29 cellular contexts compared by ENCODE assay signal in the genomic region with DNA sequence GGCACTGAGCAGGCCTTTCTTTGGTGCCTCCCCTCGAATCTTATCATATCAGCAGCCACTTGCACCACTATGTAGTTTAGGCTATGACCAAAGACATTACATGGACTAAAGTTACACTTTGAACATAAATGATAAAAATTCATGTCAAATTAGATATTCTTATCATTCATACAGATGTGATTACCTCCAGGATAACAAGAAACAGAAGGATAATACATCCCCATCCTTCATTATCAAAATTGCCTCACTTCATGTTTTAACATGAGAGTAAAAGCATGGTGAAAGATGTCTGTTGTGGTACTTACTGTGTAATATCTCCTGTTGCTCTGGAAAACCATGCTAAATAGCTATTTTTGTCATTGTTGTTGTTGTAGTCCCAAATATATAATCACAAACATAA.
"Had no signal": no experiment of that assay in that cellular context is flagged by ENCODE, and none has a peak within 500 bp of the region (broad histone marks: within the 10 kb centered on the region; RNA-seq: fewer than 3 reads in every experiment).

No MANE protein-coding gene starts in this region.

- H3K4me1 Mint-ChIP-seq: stimulated activated effector memory CD8-positive, alpha-beta T cell treated with anti-CD3 and anti-CD28 coated beads, Interleukin-12 subunit alpha, Interleukin-12 subunit beta, amount 100 ng/mL, for 72 hours; stimulated activated memory B cell treated with anti-CD40 and anti-IgM and Interleukin-4, amounts not matched to agents 10 μg/mL and 1 μg/mL and 100 μg/mL, for 72 hours; stimulated activated naive B cell treated with anti-CD40 and anti-IgM and Interleukin-4, amounts not matched to agents 10 μg/mL and 1 μg/mL and 100 μg/mL, for 72 hours; stimulated activated naive CD8-positive, alpha-beta T cell treated with anti-CD3 and anti-CD28 coated beads, Interleukin-15, amount 100 ng/mL, for 72 hours had no signal

- H3K27me3 Mint-ChIP-seq: stimulated activated memory B cell treated with anti-CD40 and anti-IgM and Interleukin-4, amounts not matched to agents 10 μg/mL and 1 μg/mL and 100 μg/mL, for 72 hours; stimulated activated naive B cell treated with anti-CD40 and anti-IgM and Interleukin-4, amounts not matched to agents 10 μg/mL and 1 μg/mL and 100 μg/mL, for 72 hours; stimulated activated naive CD8-positive, alpha-beta T cell treated with anti-CD3 and anti-CD28 coated beads, Interleukin-15, Interleukin-2, amounts not matched to agents 100 ng/mL and 50 ng/mL, for 24 hours; type B pancreatic cell had no signal

- H3K36me3 ChIP-seq: stomach, suprapubic skin, thoracic aorta, thyroid gland, tibial artery, tibial nerve, transverse colon, upper lobe of left lung, upper lobe of right lung, uterus, vagina had no signal

- DNase-seq: stimulated activated CD4-positive, alpha-beta T cell treated with anti-CD3 and anti-CD28 coated beads, Interleukin-2, amount 100 ng/mL, for 48 hours; stimulated activated CD4-positive, alpha-beta T cell treated with anti-CD3 and anti-CD28 coated beads, Interleukin-4, amount 100 ng/mL, for 1 hour; stimulated activated CD4-positive, alpha-beta T cell treated with anti-CD3 and anti-CD28 coated beads, Interleukin-4, amount 100 ng/mL, for 24 hours; stimulated activated CD4-positive, alpha-beta T cell treated with anti-CD3 and anti-CD28 coated beads, Interleukin-4, amount 100 ng/mL, for 4 hours; stimulated activated CD8-positive, alpha-beta memory T cell treated with anti-CD3 and anti-CD28 coated beads, Interleukin-4, amount 100 ng/mL, for 48 hours; stimulated activated naive B cell treated with anti-CD40 and anti-IgM and Interleukin-4, amounts not matched to agents 10 μg/mL and 1 μg/mL and 100 μg/mL, for 72 hours; stimulated activated naive CD4-positive, alpha-beta T cell; stimulated activated naive CD4-positive, alpha-beta T cell treated with Interleukin-2 at 50 U/mL for 16 hours; stimulated activated naive CD8-positive, alpha-beta T cell treated with anti-CD3 and anti-CD28 coated beads, Interleukin-15, amount 100 ng/mL, for 72 hours; stimulated activated naive CD8-positive, alpha-beta T cell treated with anti-CD3 and anti-CD28 coated beads, Interleukin-15, Interleukin-2, amounts not matched to agents 100 U/mL and 50 U/mL, for 24 hours; stomach; substantia nigra; testis; thyroid gland; tibial artery; transverse colon; trophoblast cell; upper lobe of left lung; upper lobe of right lung; uterus had no signal

- H3K36me3 Mint-ChIP-seq: stimulated activated effector memory CD8-positive, alpha-beta T cell treated with anti-CD3 and anti-CD28 coated beads, Interleukin-12 subunit alpha, Interleukin-12 subunit beta, amount 100 ng/mL, for 72 hours; stimulated activated memory B cell treated with anti-CD40 and anti-IgM and Interleukin-4, amounts not matched to agents 10 μg/mL and 1 μg/mL and 100 μg/mL, for 72 hours; stimulated activated naive B cell treated with anti-CD40 and anti-IgM and Interleukin-4, amounts not matched to agents 10 μg/mL and 1 μg/mL and 100 μg/mL, for 72 hours; type B pancreatic cell had no signal

- H3K9me3 Mint-ChIP-seq: type B pancreatic cell had no signal

- H3K9me3 ChIP-seq: stomach, suprapubic skin, testis, thoracic aorta, thyroid gland, tibial artery, tibial nerve, transverse colon, upper lobe of left lung, upper lobe of right lung, uterus, vagina had no signal

- H3K27me3 ChIP-seq: stomach, suprapubic skin, testis, thyroid gland, tibial artery, tibial nerve, transverse colon, upper lobe of left lung, upper lobe of right lung, uterus, vagina had no signal

- H3K27ac Mint-ChIP-seq: stimulated activated effector memory CD8-positive, alpha-beta T cell treated with anti-CD3 and anti-CD28 coated beads, Interleukin-12 subunit alpha, Interleukin-12 subunit beta, amount 100 ng/mL, for 72 hours; stimulated activated memory B cell treated with anti-CD40 and anti-IgM and Interleukin-4, amounts not matched to agents 10 μg/mL and 1 μg/mL and 100 μg/mL, for 72 hours; stimulated activated naive B cell treated with anti-CD40 and anti-IgM and Interleukin-4, amounts not matched to agents 10 μg/mL and 1 μg/mL and 100 μg/mL, for 72 hours; stimulated activated naive CD8-positive, alpha-beta T cell treated with anti-CD3 and anti-CD28 coated beads, Interleukin-15, amount 100 ng/mL, for 72 hours; stimulated activated naive CD8-positive, alpha-beta T cell treated with anti-CD3 and anti-CD28 coated beads, Interleukin-15, Interleukin-2, amounts not matched to agents 100 ng/mL and 50 ng/mL, for 24 hours; type B pancreatic cell had no signal

- H3K4me3 ChIP-seq: stomach, suprapubic skin, testis, thoracic aorta, thyroid gland, tibial artery, tibial nerve, transverse colon, upper lobe of left lung, upper lobe of right lung, uterus, vagina had no signal

- ATAC-seq: stimulated activated effector memory CD8-positive, alpha-beta T cell treated with anti-CD3 and anti-CD28 coated beads, Interleukin-12 subunit alpha, Interleukin-12 subunit beta, amount 100 ng/mL, for 72 hours; stimulated activated memory B cell treated with anti-CD40 and anti-IgM and Interleukin-4, amounts not matched to agents 10 μg/mL and 1 μg/mL and 100 μg/mL, for 72 hours; stimulated activated naive B cell treated with anti-CD40 and anti-IgM and Interleukin-4, amounts not matched to agents 10 μg/mL and 1 μg/mL and 100 μg/mL, for 72 hours; stimulated activated naive CD8-positive, alpha-beta T cell treated with anti-CD3 and anti-CD28 coated beads, Interleukin-15, amount 100 ng/mL, for 72 hours; stimulated activated naive CD8-positive, alpha-beta T cell treated with anti-CD3 and anti-CD28 coated beads, Interleukin-15, Interleukin-2, amounts not matched to agents 100 U/mL and 50 U/mL, for 24 hours; upper lobe of right lung had no signal

- H3K27ac ChIP-seq: stomach, suprapubic skin, testis, thoracic aorta, thyroid gland, tibial artery, tibial nerve, transverse colon, upper lobe of left lung, upper lobe of right lung, uterus, vagina had no signal

- FAIRE-seq: urothelium cell line had no signal

- H3K4me1 ChIP-seq: stomach, suprapubic skin, thyroid gland, tibial artery, tibial nerve, transverse colon, upper lobe of left lung, upper lobe of right lung, uterus, vagina had no signal

- H3K4me3 Mint-ChIP-seq: stimulated activated effector memory CD8-positive, alpha-beta T cell treated with anti-CD3 and anti-CD28 coated beads, Interleukin-12 subunit alpha, Interleukin-12 subunit beta, amount 100 ng/mL, for 72 hours; stimulated activated memory B cell treated with anti-CD40 and anti-IgM and Interleukin-4, amounts not matched to agents 10 μg/mL and 1 μg/mL and 100 μg/mL, for 72 hours; stimulated activated naive B cell treated with anti-CD40 and anti-IgM and Interleukin-4, amounts not matched to agents 10 μg/mL and 1 μg/mL and 100 μg/mL, for 72 hours; stimulated activated naive CD8-positive, alpha-beta T cell treated with anti-CD3 and anti-CD28 coated beads, Interleukin-15, amount 100 ng/mL, for 72 hours; stimulated activated naive CD8-positive, alpha-beta T cell treated with anti-CD3 and anti-CD28 coated beads, Interleukin-15, Interleukin-2, amounts not matched to agents 100 ng/mL and 50 ng/mL, for 24 hours; type B pancreatic cell had no signal
